ENCODE assay signal across 12 cellular contexts in the genomic region with DNA sequence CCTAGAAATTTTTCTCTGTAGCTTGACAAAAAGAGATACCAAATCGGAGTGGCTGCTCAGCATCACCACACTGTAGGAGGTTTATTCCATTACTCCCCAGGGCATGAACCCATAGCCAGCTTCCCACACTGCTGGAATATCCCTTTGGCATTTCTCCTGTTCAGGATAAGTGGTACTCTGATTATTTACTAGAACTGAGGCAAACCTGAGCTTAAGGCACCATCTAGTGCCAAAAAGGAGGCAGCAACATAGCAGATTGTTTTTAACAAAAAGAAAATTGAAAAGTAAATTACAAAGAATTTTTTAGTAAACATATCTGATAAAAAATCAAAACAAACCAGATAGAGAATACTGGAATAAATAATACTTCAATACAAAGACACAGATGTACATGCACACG.
DNase-seq lines count a peak whose midpoint lies in the region; ATAC-seq, FAIRE-seq and TF ChIP-seq lines count a peak whose summit lies in the region.
"Had no signal": no experiment of that assay in that cellular context is flagged by ENCODE, and none has a peak within 500 bp of the region (broad histone marks: within the 10 kb centered on the region; RNA-seq: fewer than 3 reads in every experiment).

No MANE protein-coding gene starts in this region.

- H3K4me1 Mint-ChIP-seq in brain = no peaks in the 10 kb centered on the region

- H3K4me3 Mint-ChIP-seq in brain = no peak overlapping the region
- H3K4me3 Mint-ChIP-seq: T-helper 1 cell treated with Interleukin-12 subunit alpha and Interleukin-12 subunit beta and Interleukin-4 antibody, amounts not matched to agents 30 μg/mL and 1 μg/mL, for 36 hours had no signal

- H3K9ac ChIP-seq in Loucy (ENCODE audit: low read depth, low read length, poor library complexity, severe bottlenecking) = no peak overlapping the region
- H3K9ac ChIP-seq in mesenchymal stem cell (ENCODE audit: low read length) = peak overlapping the region; percentile 78
- H3K9ac ChIP-seq: KMS-11 had no signal

- peak; percentile 72 for DNase-seq in AG10803 (ENCODE audit: low read depth)
- peak; percentile 5 for DNase-seq in mesenchymal stem cell
- no peak for DNase-seq in OCI-M2 (lab: John Stamatoyannopoulos, UW; ENCODE audit: unreplicated experiment)
- DNase-seq in DMS153 (lab: John Stamatoyannopoulos, UW) = no peak
- no peak for DNase-seq in frontal cortex (ENCODE audit: low spot score in 2 of 2)
- DNase-seq: aorta, DMS79 had no signal

- H4K20me1 ChIP-seq in Loucy (ENCODE audit: insufficient read depth, low read length, poor library complexity, severe bottlenecking) = no peaks in the 10 kb centered on the region

- H3K14ac ChIP-seq in mesenchymal stem cell (ENCODE audit: low read length in 2 of 2) = no peak overlapping the region

- no peak overlapping the region for H3K27ac ChIP-seq in mesenchymal stem cell (ENCODE audit: low read length, poor library complexity, severe bottlenecking)
- H3K27ac ChIP-seq: KMS-11 had no signal

- H2BK120ac ChIP-seq in mesenchymal stem cell (ENCODE audit: low read depth, low read length) = no peak overlapping the region

- TF ChIP-seq CTCF in AG10803 (conservative IDR thresholded peaks at IDR 0.05; ENCODE audit: low read length) (peak; percentile 78), Loucy (conservative IDR thresholded peaks at IDR 0.05; ENCODE audit: low read length) (0 out of 2 replicates have a peak, but pooled peaks have one; percentile 11), brain (conservative IDR thresholded peaks at IDR 0.05) (peak; percentile 50 to 54)

- no peak for FAIRE-seq in frontal cortex (lab: Jason Lieb, UNC)

- no peak overlapping the region for H4K8ac ChIP-seq in mesenchymal stem cell (ENCODE audit: low read length)

- no peaks in the 10 kb centered on the region for H3K36me3 ChIP-seq in Loucy (ENCODE audit: insufficient read depth, low read length)
- peaks cover 0 to 3% of the 10 kb centered on the region in 2 experiments for H3K36me3 ChIP-seq in mesenchymal stem cell (ENCODE audit: control insufficient read depth in 1 of 2, insufficient read depth in 2 of 2, low read depth in 1 of 2, low read length in 2 of 2)

- H3K79me2 ChIP-seq in Loucy (ENCODE audit: insufficient read depth, low read length) = no peaks in the 10 kb centered on the region

- no peaks in the 10 kb centered on the region for H3K27me3 ChIP-seq in Loucy (ENCODE audit: insufficient read depth, low read length, poor library complexity, severe bottlenecking)
- H3K27me3 ChIP-seq in mesenchymal stem cell (ENCODE audit: control insufficient read depth in 1 of 2, insufficient read depth in 1 of 2, low read length in 2 of 2) = no peaks in the 10 kb centered on the region

- H2AK5ac ChIP-seq in mesenchymal stem cell (ENCODE audit: low read length, severe bottlenecking) = no peak overlapping the region

- no peaks in the 10 kb centered on the region for H3K9me2 ChIP-seq in Loucy (replicated peaks; ENCODE audit: low read depth, low read length)

- no peaks in the 10 kb centered on the region for H3K79me1 ChIP-seq in mesenchymal stem cell (replicated peaks; ENCODE audit: low read length, poor library complexity, severe bottlenecking)

- no peak for ATAC-seq in GM18861 (IDR thresholded peaks at IDR 0.05; ENCODE audit: unreplicated experiment)

- no peak overlapping the region for H3K23ac ChIP-seq in mesenchymal stem cell (ENCODE audit: low read length in 2 of 2)

- H3K9me3 ChIP-seq in Loucy (ENCODE audit: insufficient read depth, low read depth, low read length) = peaks cover 22% of the 10 kb centered on the region; the same call in 1 of the 2 replicates
- H3K9me3 ChIP-seq in mesenchymal stem cell (ENCODE audit: control insufficient read depth, low read length) = peaks cover 44% of the 10 kb centered on the region

- H3K4me2 ChIP-seq in Loucy (ENCODE audit: low read depth, low read length, poor library complexity, severe bottlenecking) = no peak overlapping the region
- H3K4me2 ChIP-seq in mesenchymal stem cell (ENCODE audit: low read length, poor library complexity, severe bottlenecking) = no peak overlapping the region
- H3K4me2 ChIP-seq: KMS-11 had no signal

- peaks cover 4% of the 10 kb centered on the region for H3K27me3 Mint-ChIP-seq in brain

- H3K18ac ChIP-seq in mesenchymal stem cell (ENCODE audit: low read depth in 1 of 2, low read length in 2 of 2) = no peak overlapping the region

- peaks cover 19% of the 10 kb centered on the region for H3K36me3 Mint-ChIP-seq in brain

- no peak overlapping the region for H2AFZ ChIP-seq in Loucy (ENCODE audit: low read length)
- no peak overlapping the region for H2AFZ ChIP-seq in mesenchymal stem cell (ENCODE audit: low read depth, low read length)

- no peak overlapping the region for H4K91ac ChIP-seq in mesenchymal stem cell (ENCODE audit: low read length)

- no peak overlapping the region for H2BK12ac ChIP-seq in mesenchymal stem cell (ENCODE audit: low read length in 2 of 2)

- no peak overlapping the region for H3K27ac Mint-ChIP-seq in brain
- H3K27ac Mint-ChIP-seq: T-helper 1 cell treated with Interleukin-12 subunit alpha and Interleukin-12 subunit beta and Interleukin-4 antibody, amounts not matched to agents 30 μg/mL and 1 μg/mL, for 36 hours had no signal

- 83% methylated on average over 2 of the region's 2 CpGs for WGBS in mesenchymal stem cell

- no peak overlapping the region for H3K4me3 ChIP-seq in AG10803 (ENCODE audit: low read length)
- no peak overlapping the region for H3K4me3 ChIP-seq in Loucy (ENCODE audit: low read length, poor library complexity, severe bottlenecking)
- no peak overlapping the region for H3K4me3 ChIP-seq in mesenchymal stem cell (ENCODE audit: insufficient read depth in 1 of 2, low read depth in 1 of 2, low read length in 2 of 2)

- no peaks in the 10 kb centered on the region for H3K4me1 ChIP-seq in Loucy (ENCODE audit: insufficient read depth, low read length, poor library complexity, severe bottlenecking)
- H3K4me1 ChIP-seq in mesenchymal stem cell (ENCODE audit: control insufficient read depth, insufficient read depth, low read depth, low read length) = no peaks in the 10 kb centered on the region

- H3F3A ChIP-seq in Loucy (ENCODE audit: low read depth) = no peaks in the 10 kb centered on the region

- no peak overlapping the region for H3K4ac ChIP-seq in mesenchymal stem cell (ENCODE audit: low read depth in 1 of 2, low read length in 2 of 2)

- no peak overlapping the region for H2BK5ac ChIP-seq in mesenchymal stem cell (ENCODE audit: low read depth, low read length, poor library complexity, severe bottlenecking)

- H2BK15ac ChIP-seq in mesenchymal stem cell (ENCODE audit: low read depth, poor library complexity, severe bottlenecking) = no peak overlapping the region

- peaks cover 25 to 46% (median 35%) of the 10 kb centered on the region in 5 experiments for H3K9me3 Mint-ChIP-seq in brain

Comparison
In these comparisons a context has a peak if more than half of its experiments do, and no peak if none do; other contexts are left out.
1. DNase-seq: peak in AG10803 (single experiment) and mesenchymal stem cell (single experiment); none in OCI-M2 (single experiment), DMS153 (single experiment) and frontal cortex (0 of 2).
2. CTCF ChIP-seq: peak in every context shown above with its lines; median percentile 78 in AG10803; 52 in brain; 11 in Loucy.